ENCODE assay signal across 25 cellular contexts in genomic region chr10:61294131-61294530, GRCh38.
"Had no signal": no experiment of that assay in that cellular context is flagged by ENCODE, and none has a peak within 500 bp of the region (broad histone marks: within the 10 kb centered on the region; RNA-seq: fewer than 3 reads in every experiment).

No MANE protein-coding gene starts in this region.

- H3K27me3 ChIP-seq: gastrocnemius medialis, heart left ventricle, hepatocyte, neutrophil, pancreas, right atrium auricular region, suprapubic skin, vagina had no signal

- H3K36me3 ChIP-seq: gastrocnemius medialis, heart left ventricle, neutrophil, pancreas, right atrium auricular region, suprapubic skin, vagina had no signal

- H3K9me3 ChIP-seq: neutrophil, pancreas, suprapubic skin, vagina had no signal

- H2AFZ ChIP-seq: hepatocyte had no signal

- DNase-seq: cortex of kidney; effector memory CD8-positive, alpha-beta T cell; erythroblast; foreskin fibroblast; gastrocnemius medialis; heart left ventricle; kidney; natural killer cell; pancreas; stimulated activated CD4-positive, alpha-beta T cell treated with anti-CD3 and anti-CD28 coated beads, Interleukin-12 subunit alpha, Interleukin-12 subunit beta, amount 100 ng/mL, for 4 hours; stimulated activated CD4-positive, alpha-beta T cell treated with anti-CD3 and anti-CD28 coated beads, Interleukin-1b, Interleukin-23, amount 100 ng/mL, for 48 hours; stimulated activated CD4-positive, alpha-beta T cell treated with anti-CD3 and anti-CD28 coated beads, Interleukin-4, amount 100 ng/mL, for 1 hour; stimulated activated CD8-positive, alpha-beta memory T cell treated with anti-CD3 and anti-CD28 coated beads, Interleukin-4, amount 100 ng/mL, for 48 hours; stimulated activated naive CD4-positive, alpha-beta T cell; stimulated activated naive CD8-positive, alpha-beta T cell treated with anti-CD3 and anti-CD28 coated beads, Interleukin-15, amount 100 ng/mL, for 72 hours; trophoblast cell had no signal

- H3K4me3 ChIP-seq: gastrocnemius medialis, heart left ventricle, hepatocyte, lung, pancreas, right atrium auricular region, smooth muscle cell, suprapubic skin, vagina had no signal

- H3K4me1 ChIP-seq: gastrocnemius medialis, heart left ventricle, pancreas, right atrium auricular region, vagina had no signal

- H3K4me2 ChIP-seq: hepatocyte, smooth muscle cell had no signal

- ATAC-seq: effector memory CD8-positive, alpha-beta T cell; gastrocnemius medialis; heart left ventricle; left lobe of liver; natural killer cell; pancreas; sciatic nerve; stimulated activated naive CD8-positive, alpha-beta T cell treated with anti-CD3 and anti-CD28 coated beads, Interleukin-15, amount 100 ng/mL, for 72 hours had no signal

- H3K27ac ChIP-seq: gastrocnemius medialis, heart left ventricle, neutrophil, pancreas, right atrium auricular region, suprapubic skin, vagina had no signal
